1 cellular context compared by ENCODE assay signal in the genomic region with DNA sequence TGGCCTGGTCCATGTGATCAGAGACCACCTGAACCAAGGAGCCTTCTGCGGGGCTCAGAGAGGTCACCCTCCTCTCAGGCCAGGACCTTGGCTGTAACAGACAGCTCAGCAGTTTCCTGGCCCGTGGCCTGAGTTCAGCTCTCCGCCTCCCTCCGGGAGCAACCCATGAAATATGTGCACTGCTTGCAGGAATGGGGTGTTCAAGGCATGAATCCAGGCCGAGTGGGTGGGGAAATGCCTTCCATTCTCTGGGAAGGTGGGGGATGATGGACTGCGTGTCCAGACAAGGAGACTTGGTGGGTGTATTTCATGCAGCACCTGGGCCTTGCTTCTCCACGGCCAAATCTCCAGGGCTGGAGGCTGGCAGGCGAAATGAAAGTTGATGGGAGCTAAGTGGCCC.
TF ChIP-seq lines count a peak whose summit lies in the region.

No MANE protein-coding gene starts in this region.

TF ChIP-seq in GM23338, 12 proteins besides CTCF, POLR2A, EP300 and RAD21 (continued from another document):
- TF ChIP-seq, protein P1, sequence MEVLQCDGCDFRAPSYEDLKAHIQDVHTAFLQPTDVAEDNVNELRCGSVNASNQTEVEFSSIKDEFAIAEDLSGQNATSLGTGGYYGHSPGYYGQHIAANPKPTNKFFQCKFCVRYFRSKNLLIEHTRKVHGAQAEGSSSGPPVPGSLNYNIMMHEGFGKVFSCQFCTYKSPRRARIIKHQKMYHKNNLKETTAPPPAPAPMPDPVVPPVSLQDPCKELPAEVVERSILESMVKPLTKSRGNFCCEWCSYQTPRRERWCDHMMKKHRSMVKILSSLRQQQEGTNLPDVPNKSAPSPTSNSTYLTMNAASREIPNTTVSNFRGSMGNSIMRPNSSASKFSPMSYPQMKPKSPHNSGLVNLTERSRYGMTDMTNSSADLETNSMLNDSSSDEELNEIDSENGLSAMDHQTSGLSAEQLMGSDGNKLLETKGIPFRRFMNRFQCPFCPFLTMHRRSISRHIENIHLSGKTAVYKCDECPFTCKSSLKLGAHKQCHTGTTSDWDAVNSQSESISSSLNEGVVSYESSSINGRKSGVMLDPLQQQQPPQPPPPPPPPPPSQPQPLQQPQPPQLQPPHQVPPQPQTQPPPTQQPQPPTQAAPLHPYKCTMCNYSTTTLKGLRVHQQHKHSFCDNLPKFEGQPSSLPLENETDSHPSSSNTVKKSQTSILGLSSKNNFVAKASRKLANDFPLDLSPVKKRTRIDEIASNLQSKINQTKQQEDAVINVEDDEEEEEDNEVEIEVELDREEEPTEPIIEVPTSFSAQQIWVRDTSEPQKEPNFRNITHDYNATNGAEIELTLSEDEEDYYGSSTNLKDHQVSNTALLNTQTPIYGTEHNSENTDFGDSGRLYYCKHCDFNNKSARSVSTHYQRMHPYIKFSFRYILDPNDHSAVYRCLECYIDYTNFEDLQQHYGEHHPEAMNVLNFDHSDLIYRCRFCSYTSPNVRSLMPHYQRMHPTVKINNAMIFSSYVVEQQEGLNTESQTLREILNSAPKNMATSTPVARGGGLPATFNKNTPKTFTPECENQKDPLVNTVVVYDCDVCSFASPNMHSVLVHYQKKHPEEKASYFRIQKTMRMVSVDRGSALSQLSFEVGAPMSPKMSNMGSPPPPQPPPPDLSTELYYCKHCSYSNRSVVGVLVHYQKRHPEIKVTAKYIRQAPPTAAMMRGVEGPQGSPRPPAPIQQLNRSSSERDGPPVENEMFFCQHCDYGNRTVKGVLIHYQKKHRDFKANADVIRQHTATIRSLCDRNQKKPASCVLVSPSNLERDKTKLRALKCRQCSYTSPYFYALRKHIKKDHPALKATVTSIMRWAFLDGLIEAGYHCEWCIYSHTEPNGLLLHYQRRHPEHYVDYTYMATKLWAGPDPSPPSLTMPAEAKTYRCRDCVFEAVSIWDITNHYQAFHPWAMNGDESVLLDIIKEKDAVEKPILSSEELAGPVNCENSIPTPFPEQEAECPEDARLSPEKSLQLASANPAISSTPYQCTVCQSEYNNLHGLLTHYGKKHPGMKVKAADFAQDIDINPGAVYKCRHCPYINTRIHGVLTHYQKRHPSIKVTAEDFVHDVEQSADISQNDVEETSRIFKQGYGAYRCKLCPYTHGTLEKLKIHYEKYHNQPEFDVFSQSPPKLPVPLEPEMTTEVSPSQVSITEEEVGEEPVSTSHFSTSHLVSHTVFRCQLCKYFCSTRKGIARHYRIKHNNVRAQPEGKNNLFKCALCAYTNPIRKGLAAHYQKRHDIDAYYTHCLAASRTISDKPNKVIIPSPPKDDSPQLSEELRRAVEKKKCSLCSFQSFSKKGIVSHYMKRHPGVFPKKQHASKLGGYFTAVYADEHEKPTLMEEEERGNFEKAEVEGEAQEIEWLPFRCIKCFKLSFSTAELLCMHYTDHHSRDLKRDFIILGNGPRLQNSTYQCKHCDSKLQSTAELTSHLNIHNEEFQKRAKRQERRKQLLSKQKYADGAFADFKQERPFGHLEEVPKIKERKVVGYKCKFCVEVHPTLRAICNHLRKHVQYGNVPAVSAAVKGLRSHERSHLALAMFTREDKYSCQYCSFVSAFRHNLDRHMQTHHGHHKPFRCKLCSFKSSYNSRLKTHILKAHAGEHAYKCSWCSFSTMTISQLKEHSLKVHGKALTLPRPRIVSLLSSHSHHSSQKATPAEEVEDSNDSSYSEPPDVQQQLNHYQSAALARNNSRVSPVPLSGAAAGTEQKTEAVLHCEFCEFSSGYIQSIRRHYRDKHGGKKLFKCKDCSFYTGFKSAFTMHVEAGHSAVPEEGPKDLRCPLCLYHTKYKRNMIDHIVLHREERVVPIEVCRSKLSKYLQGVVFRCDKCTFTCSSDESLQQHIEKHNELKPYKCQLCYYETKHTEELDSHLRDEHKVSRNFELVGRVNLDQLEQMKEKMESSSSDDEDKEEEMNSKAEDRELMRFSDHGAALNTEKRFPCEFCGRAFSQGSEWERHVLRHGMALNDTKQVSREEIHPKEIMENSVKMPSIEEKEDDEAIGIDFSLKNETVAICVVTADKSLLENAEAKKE (CRISPR knock-in tag; IDR thresholded peaks at IDR 0.05), result no peak
- TF ChIP-seq STAT1 (IDR thresholded peaks at IDR 0.05; ENCODE audit: unreplicated experiment), result no peak
- TF ChIP-seq NANOG (IDR thresholded peaks at IDR 0.05; ENCODE audit: borderline replicate concordance), result no peak
- TF ChIP-seq EZH2phosphoT487 (IDR thresholded peaks at IDR 0.05; ENCODE audit: unreplicated experiment), result no peak
- no peak for TF ChIP-seq REST (IDR thresholded peaks at IDR 0.05; ENCODE audit: unreplicated experiment)
- TF ChIP-seq EZH2 (IDR thresholded peaks at IDR 0.05; ENCODE audit: low read depth, unreplicated experiment), result no peak
- TF ChIP-seq ZNF331 (CRISPR knock-in tag; IDR thresholded peaks at IDR 0.05; ENCODE audit: low read depth), result no peak
